In the genomic region with DNA sequence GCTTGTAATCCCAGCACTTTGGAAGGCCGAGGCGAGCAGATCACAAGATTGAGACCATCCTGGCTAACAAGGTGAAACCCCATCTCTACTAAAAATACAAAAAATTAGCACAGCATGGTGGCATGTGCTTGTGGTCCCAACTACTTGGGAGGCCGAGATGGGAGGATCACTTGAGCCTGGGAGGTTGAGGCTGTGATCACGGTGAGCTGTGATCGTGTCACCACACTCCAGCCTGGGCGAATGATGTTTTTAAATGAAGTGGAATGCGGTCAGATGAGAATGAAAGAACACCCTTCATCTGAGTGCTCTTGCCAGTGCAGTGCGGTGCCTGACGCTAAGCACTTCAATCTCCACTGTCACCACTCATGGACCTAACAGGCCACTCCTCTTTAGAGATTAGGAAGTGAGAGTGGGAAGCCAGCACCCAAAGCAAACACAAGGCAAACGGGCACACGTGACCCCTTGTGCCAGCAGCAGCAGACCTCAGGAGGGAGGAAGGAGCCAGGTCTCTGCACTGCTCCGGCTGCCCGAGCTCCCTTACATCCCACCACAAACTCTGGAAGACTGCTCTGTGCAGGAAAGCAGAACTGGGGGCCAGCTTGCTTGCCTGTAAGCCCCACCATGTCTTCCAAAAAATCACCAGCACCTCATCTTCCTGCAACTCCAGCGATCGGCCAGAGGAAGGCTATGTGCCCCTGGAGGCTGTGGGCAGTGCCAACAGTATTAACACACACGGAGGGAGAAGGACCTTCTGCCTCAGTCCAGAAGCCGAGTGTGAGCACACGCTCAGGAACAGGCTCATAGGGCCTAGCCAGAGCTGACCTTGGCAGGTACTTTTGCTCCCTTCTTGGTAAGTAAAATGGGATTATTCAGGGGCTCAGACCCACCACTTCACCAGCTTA, we compare ENCODE assay signal across 1 cellular context.
TF ChIP-seq lines count a peak whose summit lies in the region.

No MANE protein-coding gene starts in this region.

TF ChIP-seq in GM12878, 131 proteins besides CTCF, POLR2A, EP300 and RAD21 (continued from another document and continues in another):
- TF ChIP-seq, protein P1, sequence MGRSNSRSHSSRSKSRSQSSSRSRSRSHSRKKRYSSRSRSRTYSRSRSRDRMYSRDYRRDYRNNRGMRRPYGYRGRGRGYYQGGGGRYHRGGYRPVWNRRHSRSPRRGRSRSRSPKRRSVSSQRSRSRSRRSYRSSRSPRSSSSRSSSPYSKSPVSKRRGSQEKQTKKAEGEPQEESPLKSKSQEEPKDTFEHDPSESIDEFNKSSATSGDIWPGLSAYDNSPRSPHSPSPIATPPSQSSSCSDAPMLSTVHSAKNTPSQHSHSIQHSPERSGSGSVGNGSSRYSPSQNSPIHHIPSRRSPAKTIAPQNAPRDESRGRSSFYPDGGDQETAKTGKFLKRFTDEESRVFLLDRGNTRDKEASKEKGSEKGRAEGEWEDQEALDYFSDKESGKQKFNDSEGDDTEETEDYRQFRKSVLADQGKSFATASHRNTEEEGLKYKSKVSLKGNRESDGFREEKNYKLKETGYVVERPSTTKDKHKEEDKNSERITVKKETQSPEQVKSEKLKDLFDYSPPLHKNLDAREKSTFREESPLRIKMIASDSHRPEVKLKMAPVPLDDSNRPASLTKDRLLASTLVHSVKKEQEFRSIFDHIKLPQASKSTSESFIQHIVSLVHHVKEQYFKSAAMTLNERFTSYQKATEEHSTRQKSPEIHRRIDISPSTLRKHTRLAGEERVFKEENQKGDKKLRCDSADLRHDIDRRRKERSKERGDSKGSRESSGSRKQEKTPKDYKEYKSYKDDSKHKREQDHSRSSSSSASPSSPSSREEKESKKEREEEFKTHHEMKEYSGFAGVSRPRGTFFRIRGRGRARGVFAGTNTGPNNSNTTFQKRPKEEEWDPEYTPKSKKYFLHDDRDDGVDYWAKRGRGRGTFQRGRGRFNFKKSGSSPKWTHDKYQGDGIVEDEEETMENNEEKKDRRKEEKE (IDR thresholded peaks at IDR 0.05), result no peak
- TF ChIP-seq, protein P2, sequence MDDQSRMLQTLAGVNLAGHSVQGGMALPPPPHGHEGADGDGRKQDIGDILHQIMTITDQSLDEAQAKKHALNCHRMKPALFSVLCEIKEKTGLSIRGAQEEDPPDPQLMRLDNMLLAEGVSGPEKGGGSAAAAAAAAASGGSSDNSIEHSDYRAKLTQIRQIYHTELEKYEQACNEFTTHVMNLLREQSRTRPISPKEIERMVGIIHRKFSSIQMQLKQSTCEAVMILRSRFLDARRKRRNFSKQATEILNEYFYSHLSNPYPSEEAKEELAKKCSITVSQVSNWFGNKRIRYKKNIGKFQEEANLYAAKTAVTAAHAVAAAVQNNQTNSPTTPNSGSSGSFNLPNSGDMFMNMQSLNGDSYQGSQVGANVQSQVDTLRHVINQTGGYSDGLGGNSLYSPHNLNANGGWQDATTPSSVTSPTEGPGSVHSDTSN (IDR thresholded peaks at IDR 0.05; ENCODE audit: insufficient replicate concordance, low read depth, low read length), result no peak
- TF ChIP-seq, protein P3, sequence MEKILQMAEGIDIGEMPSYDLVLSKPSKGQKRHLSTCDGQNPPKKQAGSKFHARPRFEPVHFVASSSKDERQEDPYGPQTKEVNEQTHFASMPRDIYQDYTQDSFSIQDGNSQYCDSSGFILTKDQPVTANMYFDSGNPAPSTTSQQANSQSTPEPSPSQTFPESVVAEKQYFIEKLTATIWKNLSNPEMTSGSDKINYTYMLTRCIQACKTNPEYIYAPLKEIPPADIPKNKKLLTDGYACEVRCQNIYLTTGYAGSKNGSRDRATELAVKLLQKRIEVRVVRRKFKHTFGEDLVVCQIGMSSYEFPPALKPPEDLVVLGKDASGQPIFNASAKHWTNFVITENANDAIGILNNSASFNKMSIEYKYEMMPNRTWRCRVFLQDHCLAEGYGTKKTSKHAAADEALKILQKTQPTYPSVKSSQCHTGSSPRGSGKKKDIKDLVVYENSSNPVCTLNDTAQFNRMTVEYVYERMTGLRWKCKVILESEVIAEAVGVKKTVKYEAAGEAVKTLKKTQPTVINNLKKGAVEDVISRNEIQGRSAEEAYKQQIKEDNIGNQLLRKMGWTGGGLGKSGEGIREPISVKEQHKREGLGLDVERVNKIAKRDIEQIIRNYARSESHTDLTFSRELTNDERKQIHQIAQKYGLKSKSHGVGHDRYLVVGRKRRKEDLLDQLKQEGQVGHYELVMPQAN (conservative IDR thresholded peaks at IDR 0.05), result no peak
- TF ChIP-seq, protein P4, sequence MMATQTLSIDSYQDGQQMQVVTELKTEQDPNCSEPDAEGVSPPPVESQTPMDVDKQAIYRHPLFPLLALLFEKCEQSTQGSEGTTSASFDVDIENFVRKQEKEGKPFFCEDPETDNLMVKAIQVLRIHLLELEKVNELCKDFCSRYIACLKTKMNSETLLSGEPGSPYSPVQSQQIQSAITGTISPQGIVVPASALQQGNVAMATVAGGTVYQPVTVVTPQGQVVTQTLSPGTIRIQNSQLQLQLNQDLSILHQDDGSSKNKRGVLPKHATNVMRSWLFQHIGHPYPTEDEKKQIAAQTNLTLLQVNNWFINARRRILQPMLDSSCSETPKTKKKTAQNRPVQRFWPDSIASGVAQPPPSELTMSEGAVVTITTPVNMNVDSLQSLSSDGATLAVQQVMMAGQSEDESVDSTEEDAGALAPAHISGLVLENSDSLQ (IDR thresholded peaks at IDR 0.05), result 0 out of 2 replicates have a peak, but pooled peaks have one; percentile 6
- TF ChIP-seq ASH2L (IDR thresholded peaks at IDR 0.05; ENCODE audit: borderline replicate concordance, low read depth) (no peak), PAX5 (IDR thresholded peaks at IDR 0.05; ENCODE audit: borderline replicate concordance, low read depth, low read length) (no peak), MEF2B (IDR thresholded peaks at IDR 0.05; ENCODE audit: partially characterized antibody, poor library complexity, severe bottlenecking) (no peak), RAD51 (IDR thresholded peaks at IDR 0.05) (peak; percentile 82), CEBPB (IDR thresholded peaks at IDR 0.05; ENCODE audit: borderline replicate concordance in 1 of 2, low read depth in 2 of 2, low read length in 2 of 2) (no peak), STAT1 (conservative IDR thresholded peaks at IDR 0.05) (no peak), CHD2 (IDR thresholded peaks at IDR 0.05; ENCODE audit: borderline replicate concordance, low read depth, low read length) (no peak), HDAC2 (IDR thresholded peaks at IDR 0.05) (no peak), ZNF217 (IDR thresholded peaks at IDR 0.05) (no peak), ZZZ3 (IDR thresholded peaks at IDR 0.05; ENCODE audit: control insufficient read depth, insufficient read length, low read depth) (no peak), GABPA (IDR thresholded peaks at IDR 0.05; ENCODE audit: low read depth) (no peak), PAX8 (IDR thresholded peaks at IDR 0.05) (no peak), NR2F1 (conservative IDR thresholded peaks at IDR 0.05) (no peak), RB1 (IDR thresholded peaks at IDR 0.05; ENCODE audit: borderline replicate concordance) (no peak), FOXM1 (IDR thresholded peaks at IDR 0.05; ENCODE audit: low read depth, low read length) (no peak), RUNX3 (IDR thresholded peaks at IDR 0.05; ENCODE audit: low read length) (no peak), IRF4 (IDR thresholded peaks at IDR 0.05; ENCODE audit: low read depth, low read length) (no peak), SMAD5 (IDR thresholded peaks at IDR 0.05; ENCODE audit: low read depth) (no peak), MYC (IDR thresholded peaks at IDR 0.05; ENCODE audit: insufficient read depth, insufficient read length, insufficient replicate concordance, low read length, severe bottlenecking) (no peak), CREM (IDR thresholded peaks at IDR 0.05; ENCODE audit: low read depth) (no peak), TCF7 (IDR thresholded peaks at IDR 0.05; ENCODE audit: borderline replicate concordance) (no peak), RBBP5 (conservative IDR thresholded peaks at IDR 0.05) (no peak), NFIC (IDR thresholded peaks at IDR 0.05; ENCODE audit: low read depth, low read length) (no peak), BCL11A (IDR thresholded peaks at IDR 0.05; ENCODE audit: low read depth, low read length) (no peak), POLR2AphosphoS5 (IDR thresholded peaks at IDR 0.05; ENCODE audit: low read length) (no peak)
- TF ChIP-seq, protein P5, sequence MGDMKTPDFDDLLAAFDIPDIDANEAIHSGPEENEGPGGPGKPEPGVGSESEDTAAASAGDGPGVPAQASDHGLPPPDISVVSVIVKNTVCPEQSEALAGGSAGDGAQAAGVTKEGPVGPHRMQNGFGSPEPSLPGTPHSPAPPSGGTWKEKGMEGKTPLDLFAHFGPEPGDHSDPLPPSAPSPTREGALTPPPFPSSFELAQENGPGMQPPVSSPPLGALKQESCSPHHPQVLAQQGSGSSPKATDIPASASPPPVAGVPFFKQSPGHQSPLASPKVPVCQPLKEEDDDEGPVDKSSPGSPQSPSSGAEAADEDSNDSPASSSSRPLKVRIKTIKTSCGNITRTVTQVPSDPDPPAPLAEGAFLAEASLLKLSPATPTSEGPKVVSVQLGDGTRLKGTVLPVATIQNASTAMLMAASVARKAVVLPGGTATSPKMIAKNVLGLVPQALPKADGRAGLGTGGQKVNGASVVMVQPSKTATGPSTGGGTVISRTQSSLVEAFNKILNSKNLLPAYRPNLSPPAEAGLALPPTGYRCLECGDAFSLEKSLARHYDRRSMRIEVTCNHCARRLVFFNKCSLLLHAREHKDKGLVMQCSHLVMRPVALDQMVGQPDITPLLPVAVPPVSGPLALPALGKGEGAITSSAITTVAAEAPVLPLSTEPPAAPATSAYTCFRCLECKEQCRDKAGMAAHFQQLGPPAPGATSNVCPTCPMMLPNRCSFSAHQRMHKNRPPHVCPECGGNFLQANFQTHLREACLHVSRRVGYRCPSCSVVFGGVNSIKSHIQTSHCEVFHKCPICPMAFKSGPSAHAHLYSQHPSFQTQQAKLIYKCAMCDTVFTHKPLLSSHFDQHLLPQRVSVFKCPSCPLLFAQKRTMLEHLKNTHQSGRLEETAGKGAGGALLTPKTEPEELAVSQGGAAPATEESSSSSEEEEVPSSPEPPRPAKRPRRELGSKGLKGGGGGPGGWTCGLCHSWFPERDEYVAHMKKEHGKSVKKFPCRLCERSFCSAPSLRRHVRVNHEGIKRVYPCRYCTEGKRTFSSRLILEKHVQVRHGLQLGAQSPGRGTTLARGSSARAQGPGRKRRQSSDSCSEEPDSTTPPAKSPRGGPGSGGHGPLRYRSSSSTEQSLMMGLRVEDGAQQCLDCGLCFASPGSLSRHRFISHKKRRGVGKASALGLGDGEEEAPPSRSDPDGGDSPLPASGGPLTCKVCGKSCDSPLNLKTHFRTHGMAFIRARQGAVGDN (IDR thresholded peaks at IDR 0.05), result no peak
- TF ChIP-seq, protein P6, sequence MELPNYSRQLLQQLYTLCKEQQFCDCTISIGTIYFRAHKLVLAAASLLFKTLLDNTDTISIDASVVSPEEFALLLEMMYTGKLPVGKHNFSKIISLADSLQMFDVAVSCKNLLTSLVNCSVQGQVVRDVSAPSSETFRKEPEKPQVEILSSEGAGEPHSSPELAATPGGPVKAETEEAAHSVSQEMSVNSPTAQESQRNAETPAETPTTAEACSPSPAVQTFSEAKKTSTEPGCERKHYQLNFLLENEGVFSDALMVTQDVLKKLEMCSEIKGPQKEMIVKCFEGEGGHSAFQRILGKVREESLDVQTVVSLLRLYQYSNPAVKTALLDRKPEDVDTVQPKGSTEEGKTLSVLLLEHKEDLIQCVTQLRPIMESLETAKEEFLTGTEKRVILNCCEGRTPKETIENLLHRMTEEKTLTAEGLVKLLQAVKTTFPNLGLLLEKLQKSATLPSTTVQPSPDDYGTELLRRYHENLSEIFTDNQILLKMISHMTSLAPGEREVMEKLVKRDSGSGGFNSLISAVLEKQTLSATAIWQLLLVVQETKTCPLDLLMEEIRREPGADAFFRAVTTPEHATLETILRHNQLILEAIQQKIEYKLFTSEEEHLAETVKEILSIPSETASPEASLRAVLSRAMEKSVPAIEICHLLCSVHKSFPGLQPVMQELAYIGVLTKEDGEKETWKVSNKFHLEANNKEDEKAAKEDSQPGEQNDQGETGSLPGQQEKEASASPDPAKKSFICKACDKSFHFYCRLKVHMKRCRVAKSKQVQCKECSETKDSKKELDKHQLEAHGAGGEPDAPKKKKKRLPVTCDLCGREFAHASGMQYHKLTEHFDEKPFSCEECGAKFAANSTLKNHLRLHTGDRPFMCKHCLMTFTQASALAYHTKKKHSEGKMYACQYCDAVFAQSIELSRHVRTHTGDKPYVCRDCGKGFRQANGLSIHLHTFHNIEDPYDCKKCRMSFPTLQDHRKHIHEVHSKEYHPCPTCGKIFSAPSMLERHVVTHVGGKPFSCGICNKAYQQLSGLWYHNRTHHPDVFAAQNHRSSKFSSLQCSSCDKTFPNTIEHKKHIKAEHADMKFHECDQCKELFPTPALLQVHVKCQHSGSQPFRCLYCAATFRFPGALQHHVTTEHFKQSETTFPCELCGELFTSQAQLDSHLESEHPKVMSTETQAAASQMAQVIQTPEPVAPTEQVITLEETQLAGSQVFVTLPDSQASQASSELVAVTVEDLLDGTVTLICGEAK (IDR thresholded peaks at IDR 0.05; ENCODE audit: borderline replicate concordance), result no peak
- TF ChIP-seq, protein P7, sequence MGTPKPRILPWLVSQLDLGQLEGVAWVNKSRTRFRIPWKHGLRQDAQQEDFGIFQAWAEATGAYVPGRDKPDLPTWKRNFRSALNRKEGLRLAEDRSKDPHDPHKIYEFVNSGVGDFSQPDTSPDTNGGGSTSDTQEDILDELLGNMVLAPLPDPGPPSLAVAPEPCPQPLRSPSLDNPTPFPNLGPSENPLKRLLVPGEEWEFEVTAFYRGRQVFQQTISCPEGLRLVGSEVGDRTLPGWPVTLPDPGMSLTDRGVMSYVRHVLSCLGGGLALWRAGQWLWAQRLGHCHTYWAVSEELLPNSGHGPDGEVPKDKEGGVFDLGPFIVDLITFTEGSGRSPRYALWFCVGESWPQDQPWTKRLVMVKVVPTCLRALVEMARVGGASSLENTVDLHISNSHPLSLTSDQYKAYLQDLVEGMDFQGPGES (IDR thresholded peaks at IDR 0.05), result no peak
- TF ChIP-seq, protein P8, sequence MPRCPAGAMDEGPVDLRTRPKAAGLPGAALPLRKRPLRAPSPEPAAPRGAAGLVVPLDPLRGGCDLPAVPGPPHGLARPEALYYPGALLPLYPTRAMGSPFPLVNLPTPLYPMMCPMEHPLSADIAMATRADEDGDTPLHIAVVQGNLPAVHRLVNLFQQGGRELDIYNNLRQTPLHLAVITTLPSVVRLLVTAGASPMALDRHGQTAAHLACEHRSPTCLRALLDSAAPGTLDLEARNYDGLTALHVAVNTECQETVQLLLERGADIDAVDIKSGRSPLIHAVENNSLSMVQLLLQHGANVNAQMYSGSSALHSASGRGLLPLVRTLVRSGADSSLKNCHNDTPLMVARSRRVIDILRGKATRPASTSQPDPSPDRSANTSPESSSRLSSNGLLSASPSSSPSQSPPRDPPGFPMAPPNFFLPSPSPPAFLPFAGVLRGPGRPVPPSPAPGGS (IDR thresholded peaks at IDR 0.05; ENCODE audit: borderline replicate concordance, insufficient read depth, low read depth, low read length, poor library complexity, severe bottlenecking), result no peak
- TF ChIP-seq, protein P9, sequence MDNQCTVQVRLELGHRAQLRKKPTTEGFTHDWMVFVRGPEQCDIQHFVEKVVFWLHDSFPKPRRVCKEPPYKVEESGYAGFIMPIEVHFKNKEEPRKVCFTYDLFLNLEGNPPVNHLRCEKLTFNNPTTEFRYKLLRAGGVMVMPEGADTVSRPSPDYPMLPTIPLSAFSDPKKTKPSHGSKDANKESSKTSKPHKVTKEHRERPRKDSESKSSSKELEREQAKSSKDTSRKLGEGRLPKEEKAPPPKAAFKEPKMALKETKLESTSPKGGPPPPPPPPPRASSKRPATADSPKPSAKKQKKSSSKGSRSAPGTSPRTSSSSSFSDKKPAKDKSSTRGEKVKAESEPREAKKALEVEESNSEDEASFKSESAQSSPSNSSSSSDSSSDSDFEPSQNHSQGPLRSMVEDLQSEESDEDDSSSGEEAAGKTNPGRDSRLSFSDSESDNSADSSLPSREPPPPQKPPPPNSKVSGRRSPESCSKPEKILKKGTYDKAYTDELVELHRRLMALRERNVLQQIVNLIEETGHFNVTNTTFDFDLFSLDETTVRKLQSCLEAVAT (IDR thresholded peaks at IDR 0.05), result 0 out of 2 replicates have a peak, but pooled peaks have one; percentile 54
